In the genomic region with DNA sequence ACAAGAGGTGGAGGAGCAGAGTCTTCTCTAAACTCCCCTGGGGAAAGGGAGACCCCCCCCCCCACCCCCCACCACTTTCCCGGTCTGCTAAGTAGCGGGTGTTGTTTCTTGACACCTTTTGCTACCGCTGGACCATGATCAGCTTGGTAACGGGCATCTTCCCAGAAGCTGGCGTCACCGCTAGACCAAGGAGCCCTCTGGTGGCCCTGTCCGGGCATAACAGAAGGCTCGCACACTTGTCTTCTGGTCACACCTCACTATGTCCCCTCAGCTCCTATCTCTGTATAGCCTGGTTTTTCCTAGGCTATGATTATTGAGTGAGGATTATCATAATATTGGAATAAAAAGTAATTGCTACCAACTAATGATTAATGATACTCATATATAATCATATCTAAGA, we compare ENCODE assay signal across 8 cellular contexts. TPM values are rescaled to one million over a fixed set of nuclear protein-coding genes. Genes with fewer than 3 reads are reported as not detected.
A peak's percentile ranks its signal among the peaks of the same experiment; 100 is the strongest.
DNase-seq lines count a peak whose midpoint lies in the region; ATAC-seq, FAIRE-seq and TF ChIP-seq lines count a peak whose summit lies in the region.
"Not testable (repeated sequence)": the region's sequence is repeated elsewhere in the genome, so short reads cannot be mapped to it uniquely, and the experiment has no call there.

No MANE protein-coding gene starts in this region.

- not testable (repeated sequence) for H3K36me3 Mint-ChIP-seq in activated CD4-positive, alpha-beta T cell treated with anti-CD3 and anti-CD28 coated beads, Interleukin-2, amount 10 ng/mL, durations not matched to agents 24 days and 14 days (ENCODE audit: low read depth)

- H3K27ac ChIP-seq in lower lobe of right lung, thoracic aorta: not testable (repeated sequence)

- not testable (repeated sequence) for DNase-seq in D721Med (ENCODE audit: insufficient read length, low spot score); epithelial cell of proximal tubule (ENCODE audit: low read depth); thoracic aorta (ENCODE audit: low spot score)
- peak; percentile 9 for DNase-seq in NCI-H345 (lab: John Stamatoyannopoulos, UW)
- peak; percentile 57 for DNase-seq in activated CD4-positive, alpha-beta T cell treated with anti-CD3 and anti-CD28 coated beads, Interleukin-2, amount 10 ng/mL, durations not matched to agents 24 days and 14 days
- peak; percentile 21 for DNase-seq in activated naive CD4-positive, alpha-beta T cell treated with Interleukin-2 at 50 U/mL for 16 hours
- peak; percentile 48 for DNase-seq in lower lobe of right lung
- DNase-seq in stimulated activated CD4-positive, alpha-beta T cell treated with anti-CD3 and anti-CD28 coated beads, Interleukin-12 subunit alpha, Interleukin-12 subunit beta, amount 100 ng/mL, for 4 hours, result peak; percentile 16

- H3K4me1 ChIP-seq in lower lobe of right lung; thoracic aorta (ENCODE audit: control insufficient read depth in 1 of 2, low read depth in 2 of 2): not testable (repeated sequence)

- not testable (repeated sequence) for H3K27me3 ChIP-seq in lower lobe of right lung (ENCODE audit: low read depth); thoracic aorta (replicated peaks; ENCODE audit: insufficient read depth)

- H3K36me3 ChIP-seq in lower lobe of right lung, thoracic aorta: not testable (repeated sequence)

- intact Hi-C loops in activated CD4-positive, alpha-beta T cell treated with anti-CD3 and anti-CD28 coated beads, Interleukin-2, amount 10 ng/mL, durations not matched to agents 24 days and 14 days (cut with micrococcal nuclease); lower lobe of right lung (cut with DNase I): not testable (repeated sequence)

- not testable (repeated sequence) for H3K9me3 ChIP-seq in lower lobe of right lung, thoracic aorta

- not testable (repeated sequence) for H3K4me3 Mint-ChIP-seq in activated CD4-positive, alpha-beta T cell treated with anti-CD3 and anti-CD28 coated beads, Interleukin-2, amount 10 ng/mL, durations not matched to agents 24 days and 14 days

- H3K9me3 Mint-ChIP-seq in activated CD4-positive, alpha-beta T cell treated with anti-CD3 and anti-CD28 coated beads, Interleukin-2, amount 10 ng/mL, durations not matched to agents 24 days and 14 days, result peaks cover 28% of the 10 kb centered on the region

- not testable (repeated sequence) for H3K4me3 ChIP-seq in epithelial cell of proximal tubule (ENCODE audit: low read depth, low read length); lower lobe of right lung; thoracic aorta

- not testable (repeated sequence) for H3K27me3 Mint-ChIP-seq in activated CD4-positive, alpha-beta T cell treated with anti-CD3 and anti-CD28 coated beads, Interleukin-2, amount 10 ng/mL, durations not matched to agents 24 days and 14 days

- not testable (repeated sequence) for ATAC-seq in lower lobe of right lung; thoracic aorta (ENCODE audit: insufficient number of reproducible peaks, low FRiP score, low read depth)

- H3K27ac Mint-ChIP-seq in activated CD4-positive, alpha-beta T cell treated with anti-CD3 and anti-CD28 coated beads, Interleukin-2, amount 10 ng/mL, durations not matched to agents 24 days and 14 days, result not testable (repeated sequence)

- TF ChIP-seq CTCF in D721Med (IDR thresholded peaks at IDR 0.05; ENCODE audit: insufficient read depth, missing control alignments), result peak; percentile 23
- peak; percentile 12 for TF ChIP-seq CTCF in epithelial cell of proximal tubule (conservative IDR thresholded peaks at IDR 0.05; ENCODE audit: low read depth, low read length)
- peak; percentile 43 for TF ChIP-seq CTCF in lower lobe of right lung (IDR thresholded peaks at IDR 0.05)
- peak; percentile 45 for TF ChIP-seq CTCF in thoracic aorta (IDR thresholded peaks at IDR 0.05)

- FAIRE-seq in D721Med (lab: Jason Lieb, UNC), result not testable (repeated sequence)

- not testable (repeated sequence) for H3K4me1 Mint-ChIP-seq in activated CD4-positive, alpha-beta T cell treated with anti-CD3 and anti-CD28 coated beads, Interleukin-2, amount 10 ng/mL, durations not matched to agents 24 days and 14 days

RNA-seq across cellular contexts. Expression of a gene that starts 54.1 kb away (rescaled TPM):
- total RNA-seq in activated CD4-positive, alpha-beta T cell treated with anti-CD3 and anti-CD28 coated beads, Interleukin-2, amount 10 ng/mL, durations not matched to agents 24 days and 14 days, result 30.3 and 33.3 TPM in 2 replicates
- 10.9 and 11.2 TPM in 2 replicates for total RNA-seq in epithelial cell of proximal tubule
- total RNA-seq in lower lobe of right lung, result 14.8 TPM
- total RNA-seq in thoracic aorta, result 10 to 100 TPM; 14.5 to 20.7 TPM
